ENCODE assay signal across 1 cellular context in genomic region chr7:85806321-85806720, GRCh38.
TF ChIP-seq lines count a peak whose summit lies in the region.

No MANE protein-coding gene starts in this region.

TF ChIP-seq in WTC11, 78 proteins besides CTCF, POLR2A, EP300 and RAD21 (continued from another document):
- TF ChIP-seq IRF1 (CRISPR knock-in tag; IDR thresholded peaks at IDR 0.05) (no peak), ZNF281 (CRISPR knock-in tag; IDR thresholded peaks at IDR 0.05) (no peak)
